9 cellular contexts compared by ENCODE assay signal in genomic region chr1:161065681-161066080, GRCh38. TPM values are rescaled to one million over a fixed set of nuclear protein-coding genes. Genes with fewer than 3 reads are reported as not detected.
DNase-seq lines count a peak whose midpoint lies in the region; ATAC-seq, FAIRE-seq and TF ChIP-seq lines count a peak whose summit lies in the region.
"Not testable (repeated sequence)": the region's sequence is repeated elsewhere in the genome, so short reads cannot be mapped to it uniquely, and the experiment has no call there.
"Had no signal": no experiment of that assay in that cellular context is flagged by ENCODE, and none has a peak within 500 bp of the region (broad histone marks: within the 10 kb centered on the region; RNA-seq: fewer than 3 reads in every experiment).

No MANE protein-coding gene starts in this region.

- SMC1A ChIA-PET in GM12878 (lab: Charles Lee; ENCODE audit: uncharacterized antibody, unreplicated experiment), result interaction anchor here (0.5 to 9.0 kb wide), 3 partner anchors 19 to 31 kb away, joined by 3 to 134 read pairs (median 8); partner anchors contain the start of gene USF1

- not testable (repeated sequence) for H3K27me3 Mint-ChIP-seq in IgD-negative memory B cell; activated CD4-positive, alpha-beta memory T cell treated with anti-CD3 and anti-CD28 coated beads for 36 hours; activated T-helper 17 cell treated with anti-CD3 and anti-CD28 coated beads, Interleukin-2, amount 50 U/mL, for 72 hours; natural killer cell treated with Interleukin-12 subunit alpha and Interleukin-12 subunit beta and Interleukin-15 and Interleukin-18, amount 100 ng/mL, for 72 hours

- H3K9me3 Mint-ChIP-seq in IgD-negative memory B cell; activated CD4-positive, alpha-beta memory T cell treated with anti-CD3 and anti-CD28 coated beads for 36 hours; activated T-helper 17 cell treated with anti-CD3 and anti-CD28 coated beads, Interleukin-2, amount 50 U/mL, for 72 hours; natural killer cell treated with Interleukin-12 subunit alpha and Interleukin-12 subunit beta and Interleukin-15 and Interleukin-18, amount 100 ng/mL, for 72 hours: not testable (repeated sequence)

- 96% methylated on average over 7 of the region's 7 CpGs for WGBS in GM12878 (ENCODE audit: insufficient coverage, insufficient replicate concordance, low lambda C conversion rate, missing lambda C conversion rate)

- TF ChIP-seq CTCF in GM12878 (IDR thresholded peaks at IDR 0.05 in 2 of 3, conservative IDR thresholded peaks at IDR 0.05 in 1 of 3; ENCODE audit: control insufficient read depth in 2 of 3, extremely low read depth in 1 of 3, insufficient read depth in 1 of 3, low read depth in 3 of 3, low read length in 3 of 3), result not testable (repeated sequence)

- BruUV-seq in GM12878 (replicated peaks; lab: Mats Ljungman, UMichigan), result not testable (repeated sequence)

- H2AFZ ChIP-seq in GM12878 (ENCODE audit: control insufficient read depth, low read depth, low read length), result not testable (repeated sequence)

- peaks cover 0 to 74% (median 63%) of the 10 kb centered on the region in 11 experiments; a peak in 16 of 22 replicates for H4K20me1 ChIP-seq in BLaER1 treated with 17β-estradiol and CSF1 and Interleukin-3, amounts not matched to agents 10 nM and 100 nM
- peaks cover 11% of the 10 kb centered on the region; the same call in 1 of the 2 replicates for H4K20me1 ChIP-seq in GM12878 (ENCODE audit: control insufficient read depth, insufficient read depth)

- not testable (repeated sequence) for H3K27ac ChIP-seq in BLaER1 treated with 17β-estradiol and CSF1 and Interleukin-3, amounts not matched to agents 10 nM and 100 nM; GM12878 (ENCODE audit: control insufficient read depth, insufficient read depth)

- peak overlapping the region in 1 of 10 experiments; percentile 97; a peak in 1 of 20 replicates for H3K4me3 ChIP-seq in BLaER1 treated with 17β-estradiol and CSF1 and Interleukin-3, amounts not matched to agents 10 nM and 100 nM
- not testable (repeated sequence) for H3K4me3 ChIP-seq in GM12878

- CTCF ChIA-PET in activated CD4-positive, alpha-beta memory T cell treated with anti-CD3 and anti-CD28 coated beads for 36 hours (lab: Charles Lee), result interaction anchor here (0.7 to 1.8 kb wide), 5 partner anchors 20 to 339 kb away, joined by 3 to 6 read pairs (median 4); partner anchors contain the start of genes KLHDC9, PPOX and USF1
- CTCF ChIA-PET in GM12878 (lab: Yijun Ruan, JAX), result interaction anchor here (1.0 to 8.6 kb wide), 4 partner anchors 19 to 69 kb away, joined by 4 to 111 read pairs (median 45); partner anchors contain the start of genes KLHDC9 and TSTD1

- H3K4me1 ChIP-seq in BLaER1 treated with 17β-estradiol and CSF1 and Interleukin-3, amounts not matched to agents 10 nM and 100 nM, result peaks cover 42 to 71% (median 51%) of the 10 kb centered on the region in 10 experiments
- peaks cover 24% of the 10 kb centered on the region for H3K4me1 ChIP-seq in GM12878 (ENCODE audit: control insufficient read depth, insufficient read depth, low read length)

- not testable (repeated sequence) for FAIRE-seq in GM12878 (lab: Jason Lieb, UNC)

- intact Hi-C loops in activated CD4-positive, alpha-beta memory T cell treated with anti-CD3 and anti-CD28 coated beads for 36 hours (cut with micrococcal nuclease), result loop anchor here (5.0 kb wide), 1 partner anchor 102 kb away; the partner anchor contains the start of gene PPOX
- intact Hi-C loops in GM12878 (cut with micrococcal nuclease; ENCODE audit: unreplicated experiment), result not testable (repeated sequence)

- not testable (repeated sequence) for TF ChIP-seq POLR2A in GM12878 (IDR thresholded peaks at IDR 0.05; ENCODE audit: low read depth, low read length)

- in situ Hi-C loops in GM12878 (cut with MboI), result not testable (repeated sequence)

- ATAC-seq in activated T-helper 17 cell treated with anti-CD3 and anti-CD28 coated beads, Interleukin-2, amount 50 U/mL, for 72 hours (replicated peaks); GM12878; natural killer cell treated with Interleukin-12 subunit alpha and Interleukin-12 subunit beta and Interleukin-15 and Interleukin-18, amount 100 ng/mL, for 72 hours: not testable (repeated sequence)

- not testable (repeated sequence) for H3K9me3 ChIP-seq in BLaER1 treated with 17β-estradiol and CSF1 and Interleukin-3, amounts not matched to agents 10 nM and 100 nM (replicated peaks in 1 of 11); GM12878 (replicated peaks; ENCODE audit: control insufficient read depth, insufficient read depth, low read length)

- H3K36me3 ChIP-seq in BLaER1 treated with 17β-estradiol and CSF1 and Interleukin-3, amounts not matched to agents 10 nM and 100 nM, result peaks cover 34 to 63% (median 57%) of the 10 kb centered on the region in 11 experiments; a peak in 21 of 22 replicates
- not testable (repeated sequence) for H3K36me3 ChIP-seq in GM12878 (ENCODE audit: control insufficient read depth in 2 of 2, insufficient read depth in 2 of 2, low read length in 1 of 2)

- H3K4me2 ChIP-seq in BLaER1 treated with 17β-estradiol and CSF1 and Interleukin-3, amounts not matched to agents 10 nM and 100 nM, result peak overlapping the region in 8 of 11 experiments; percentile 88 to 99 (median 98); a peak in 9 of 22 replicates
- H3K4me2 ChIP-seq in GM12878 (ENCODE audit: control insufficient read depth, insufficient read depth), result peak overlapping the region; percentile 71

- H3K27ac Mint-ChIP-seq in IgD-negative memory B cell, result peak overlapping the region in 2 of 3 donors; percentile 25 to 100
- H3K27ac Mint-ChIP-seq in activated CD4-positive, alpha-beta memory T cell treated with anti-CD3 and anti-CD28 coated beads for 36 hours, result peak overlapping the region; percentile 76
- H3K27ac Mint-ChIP-seq in activated T-helper 17 cell treated with anti-CD3 and anti-CD28 coated beads, Interleukin-2, amount 50 U/mL, for 72 hours, result peak overlapping the region; percentile 36
- peak overlapping the region in 1 of 2 donors; percentile 91 for H3K27ac Mint-ChIP-seq in natural killer cell treated with Interleukin-12 subunit alpha and Interleukin-12 subunit beta and Interleukin-15 and Interleukin-18, amount 100 ng/mL, for 72 hours

- H3K27me3 ChIP-seq in BLaER1 treated with 17β-estradiol and CSF1 and Interleukin-3, amounts not matched to agents 10 nM and 100 nM; GM12878 (replicated peaks in 1 of 2; ENCODE audit: control insufficient read depth in 2 of 2, insufficient read depth in 2 of 2, low read length in 1 of 2): not testable (repeated sequence)

- TF ChIP-seq RAD21 in GM12878 (IDR thresholded peaks at IDR 0.05; ENCODE audit: insufficient read depth, low read depth, low read length), result not testable (repeated sequence)

- H3K79me2 ChIP-seq in GM12878 (ENCODE audit: control insufficient read depth, insufficient read depth, low read length), result peaks cover 70% of the 10 kb centered on the region

- not testable (repeated sequence) for DNase-seq in activated CD4-positive, alpha-beta memory T cell treated with anti-CD3 and anti-CD28 coated beads for 36 hours; GM12878 (ENCODE audit: low read depth, low spot score); natural killer cell treated with Interleukin-12 subunit alpha and Interleukin-12 subunit beta and Interleukin-15 and Interleukin-18, amount 100 ng/mL, for 72 hours (ENCODE audit: low spot score)

- not testable (repeated sequence) for TF ChIP-seq EP300 in GM12878 (IDR thresholded peaks at IDR 0.05; ENCODE audit: borderline replicate concordance in 1 of 2, control insufficient read depth in 1 of 2, low read depth in 2 of 2, low read length in 2 of 2)

- H3K36me3 Mint-ChIP-seq in IgD-negative memory B cell, result not testable (repeated sequence)
- H3K36me3 Mint-ChIP-seq in activated CD4-positive, alpha-beta memory T cell treated with anti-CD3 and anti-CD28 coated beads for 36 hours, result peaks cover 49% of the 10 kb centered on the region
- peaks cover 87% of the 10 kb centered on the region for H3K36me3 Mint-ChIP-seq in activated T-helper 17 cell treated with anti-CD3 and anti-CD28 coated beads, Interleukin-2, amount 50 U/mL, for 72 hours (ENCODE audit: low read depth)
- H3K36me3 Mint-ChIP-seq in natural killer cell treated with Interleukin-12 subunit alpha and Interleukin-12 subunit beta and Interleukin-15 and Interleukin-18, amount 100 ng/mL, for 72 hours, result peaks cover 19% of the 10 kb centered on the region

- 0 out of 22 replicates have a peak overlapping the region, but pooled peaks of 1 of the 11 experiments have one; percentile 90 for H3K9ac ChIP-seq in BLaER1 treated with 17β-estradiol and CSF1 and Interleukin-3, amounts not matched to agents 10 nM and 100 nM
- H3K9ac ChIP-seq in GM12878 (ENCODE audit: control insufficient read depth, insufficient read depth, low read length), result not testable (repeated sequence)

- RAD21 ChIA-PET in GM12878 (lab: Charles Lee; ENCODE audit: unreplicated experiment), result interaction anchor here (1.0 to 7.1 kb wide), 3 partner anchors 20 to 68 kb away, joined by 3 to 107 read pairs (median 5); partner anchors contain the start of gene USF1

- peaks cover 36 to 48% (median 46%) of the 10 kb centered on the region in 3 donors for H3K4me1 Mint-ChIP-seq in IgD-negative memory B cell
- peaks cover 59% of the 10 kb centered on the region for H3K4me1 Mint-ChIP-seq in activated CD4-positive, alpha-beta memory T cell treated with anti-CD3 and anti-CD28 coated beads for 36 hours (ENCODE audit: low read depth)
- peaks cover 35% of the 10 kb centered on the region for H3K4me1 Mint-ChIP-seq in activated T-helper 17 cell treated with anti-CD3 and anti-CD28 coated beads, Interleukin-2, amount 50 U/mL, for 72 hours
- peaks cover 61 to 66% of the 10 kb centered on the region in 2 donors for H3K4me1 Mint-ChIP-seq in natural killer cell treated with Interleukin-12 subunit alpha and Interleukin-12 subunit beta and Interleukin-15 and Interleukin-18, amount 100 ng/mL, for 72 hours (ENCODE audit: low read depth in 2 of 2)

- POLR2A ChIA-PET in activated CD4-positive, alpha-beta memory T cell treated with anti-CD3 and anti-CD28 coated beads for 36 hours (lab: Charles Lee), result interaction anchor here (1.1 to 2.1 kb wide), 3 partner anchors 20 to 45 kb away, joined by 3 to 10 read pairs (median 4); partner anchors contain the start of genes F11R and USF1
- POLR2A ChIA-PET in GM12878 (lab: Charles Lee), result interaction anchor here (1.4 to 6.8 kb wide), 3 partner anchors 16 to 44 kb away, joined by 3 to 139 read pairs (median 7); partner anchors contain the start of genes F11R and USF1

- peak overlapping the region in 3 of 4 donors; percentile 57 to 98 (median 60) for H3K4me3 Mint-ChIP-seq in IgD-negative memory B cell
- H3K4me3 Mint-ChIP-seq in activated CD4-positive, alpha-beta memory T cell treated with anti-CD3 and anti-CD28 coated beads for 36 hours, result not testable (repeated sequence)
- peak overlapping the region; percentile 82 for H3K4me3 Mint-ChIP-seq in activated T-helper 17 cell treated with anti-CD3 and anti-CD28 coated beads, Interleukin-2, amount 50 U/mL, for 72 hours
- H3K4me3 Mint-ChIP-seq in natural killer cell treated with Interleukin-12 subunit alpha and Interleukin-12 subunit beta and Interleukin-15 and Interleukin-18, amount 100 ng/mL, for 72 hours, result peak overlapping the region; percentile 95

RNA-seq across cellular contexts. Expression of gene ARHGAP30, which starts 4.0 kb away (rescaled TPM):
- 138 TPM for polyA plus RNA-seq in IgD-negative memory B cell
- total RNA-seq in activated CD4-positive, alpha-beta memory T cell treated with anti-CD3 and anti-CD28 coated beads for 36 hours, result 100 to 1,000 TPM; 171 to 178 TPM
- 100 to 1,000 TPM; 180 to 207 TPM for total RNA-seq in activated T-helper 17 cell treated with anti-CD3 and anti-CD28 coated beads, Interleukin-2, amount 50 U/mL, for 72 hours
- 49.9 and 52.0 TPM in 2 replicates for total RNA-seq in GM12878 (2013; cell fraction: nucleolus; rRNA removed)
- total RNA-seq in GM12878 (2014; rRNA removed), result 64.8 and 72.0 TPM in 2 replicates
- 78.5 and 78.9 TPM in 2 replicates for total RNA-seq in GM12878 (2014; rRNA removed; fragmentation: Illumina TruSeq; extraction: Trizol)
- total RNA-seq in GM12878 (2021), result 136 and 143 TPM in 2 replicates
- 51.5 TPM for polyA plus RNA-seq in GM12878 (2011; ENCODE audit: low read depth)
- polyA plus RNA-seq in GM12878 (2011; rRNA removed), result 68.3 and 90.2 TPM in 2 replicates
- 120 and 128 TPM in 2 replicates for polyA plus RNA-seq in GM12878 (2011; cell fraction: cytosol; rRNA removed)
- polyA plus RNA-seq in GM12878 (2011; cell fraction: nucleus; rRNA removed), result 83.8 and 88.7 TPM in 2 replicates
- polyA plus RNA-seq in GM12878 (2012), result 86.4 and 90.3 TPM in 2 replicates
- polyA plus RNA-seq in GM12878 (2014; fragmentation: Illumina TruSeq; extraction: Trizol), result 74.3 and 94.1 TPM in 2 replicates
- 10 to 100 TPM; 12.9 to 20.9 TPM for polyA plus RNA-seq in GM12878 (2014; fragmentation: Nextera tagmentation; extraction: Ambion mirVana)
- 81.9 and 86.9 TPM in 2 replicates for polyA plus RNA-seq in GM12878 (2014; rRNA removed)
- 10 to 100 TPM; 64.1 to 74.0 TPM for polyA plus RNA-seq in GM12878 (2016; fragmentation: Nextera tagmentation; extraction: Ambion mirVana)
- polyA minus RNA-seq in GM12878 (2011; rRNA and poly(A)+ RNA removed), result 65.2 and 132 TPM in 2 replicates
- 46.4 and 49.8 TPM in 2 replicates for polyA minus RNA-seq in GM12878 (2011; cell fraction: cytosol; rRNA and poly(A)+ RNA removed)
- 23.0 and 35.9 TPM in 2 replicates for polyA minus RNA-seq in GM12878 (2011; cell fraction: nucleus; rRNA and poly(A)+ RNA removed)
- total RNA-seq in natural killer cell treated with Interleukin-12 subunit alpha and Interleukin-12 subunit beta and Interleukin-15 and Interleukin-18, amount 100 ng/mL, for 72 hours, result 100 to 1,000 TPM; 217 to 250 TPM
- polyA plus RNA-seq: BJ had no signal

RNA-seq across cellular contexts. Expression of gene USF1, which starts 19.9 kb away (rescaled TPM):
- polyA plus RNA-seq in IgD-negative memory B cell (13.5 TPM), GM12878 (2011; rRNA removed) (33.8 and 46.0 TPM in 2 replicates), GM12878 (2014; fragmentation: Illumina TruSeq; extraction: Trizol) (50.5 and 60.9 TPM in 2 replicates), GM12878 (2014; fragmentation: Nextera tagmentation; extraction: Ambion mirVana) (10 to 100 TPM in 1 of 2 experiments, 1 to 10 TPM in 1; 9.4 to 26.3 TPM), GM12878 (2014; rRNA removed) (72.6 and 72.8 TPM in 2 replicates), GM12878 (2016; fragmentation: Nextera tagmentation; extraction: Ambion mirVana) (10 to 100 TPM; 11.5 to 23.1 TPM)
- 10 to 100 TPM; 43.4 to 43.7 TPM for total RNA-seq in activated CD4-positive, alpha-beta memory T cell treated with anti-CD3 and anti-CD28 coated beads for 36 hours
- total RNA-seq in activated T-helper 17 cell treated with anti-CD3 and anti-CD28 coated beads, Interleukin-2, amount 50 U/mL, for 72 hours, result 10 to 100 TPM; 51.6 to 66.9 TPM
- total RNA-seq in GM12878 (2013; cell fraction: nucleolus; rRNA removed), result 32.1 and 38.7 TPM in 2 replicates
- total RNA-seq in GM12878 (2014; rRNA removed) (90.2 and 92.1 TPM in 2 replicates), GM12878 (2014; rRNA removed; fragmentation: Illumina TruSeq; extraction: Trizol) (61.4 and 65.1 TPM in 2 replicates), GM12878 (2021) (60.3 and 65.8 TPM in 2 replicates)
- 54.0 TPM for polyA plus RNA-seq in GM12878 (2011; ENCODE audit: low read depth)
- polyA plus RNA-seq in GM12878 (2011; cell fraction: cytosol; rRNA removed), result 55.7 and 71.7 TPM in 2 replicates
- polyA plus RNA-seq in GM12878 (2011; cell fraction: nucleus; rRNA removed), result 153 and 160 TPM in 2 replicates
- 42.5 and 67.5 TPM in 2 replicates for polyA plus RNA-seq in GM12878 (2012)
- 149 and 171 TPM in 2 replicates for polyA minus RNA-seq in GM12878 (2011; rRNA and poly(A)+ RNA removed)
- 31.5 and 32.7 TPM in 2 replicates for polyA minus RNA-seq in GM12878 (2011; cell fraction: cytosol; rRNA and poly(A)+ RNA removed)
- 24.2 and 34.1 TPM in 2 replicates for polyA minus RNA-seq in GM12878 (2011; cell fraction: nucleus; rRNA and poly(A)+ RNA removed)
- total RNA-seq in natural killer cell treated with Interleukin-12 subunit alpha and Interleukin-12 subunit beta and Interleukin-15 and Interleukin-18, amount 100 ng/mL, for 72 hours, result 10 to 100 TPM; 72.2 to 77.4 TPM

RNA-seq across cellular contexts. Expression of gene NECTIN4, which starts 23.7 kb away (rescaled TPM):
- polyA plus RNA-seq in IgD-negative memory B cell, result not detected
- under 1 TPM in 1 of 2 experiments, not detected in 1; 0.05 TPM for total RNA-seq in activated CD4-positive, alpha-beta memory T cell treated with anti-CD3 and anti-CD28 coated beads for 36 hours
- total RNA-seq in activated T-helper 17 cell treated with anti-CD3 and anti-CD28 coated beads, Interleukin-2, amount 50 U/mL, for 72 hours, result under 1 TPM; 0.22 to 0.32 TPM
- not detected in 2 replicates for total RNA-seq in GM12878 (2013; cell fraction: nucleolus; rRNA removed)
- 2.5 and 2.8 TPM in 2 replicates for total RNA-seq in GM12878 (2014; rRNA removed)
- 3.1 and 3.3 TPM in 2 replicates for total RNA-seq in GM12878 (2014; rRNA removed; fragmentation: Illumina TruSeq; extraction: Trizol)
- total RNA-seq in GM12878 (2021), result 4.0 and 5.6 TPM in 2 replicates
- polyA plus RNA-seq in GM12878 (2011; ENCODE audit: low read depth), result 3.0 TPM
- 7.5 and 8.7 TPM in 2 replicates for polyA plus RNA-seq in GM12878 (2011; rRNA removed)
- 6.4 and 9.5 TPM in 2 replicates for polyA plus RNA-seq in GM12878 (2011; cell fraction: cytosol; rRNA removed)
- 5.1 and 6.9 TPM in 2 replicates for polyA plus RNA-seq in GM12878 (2011; cell fraction: nucleus; rRNA removed)
- polyA plus RNA-seq in GM12878 (2012), result 2.3 and 3.2 TPM in 2 replicates
- 2.6 and 4.5 TPM in 2 replicates for polyA plus RNA-seq in GM12878 (2014; fragmentation: Illumina TruSeq; extraction: Trizol)
- 1 to 10 TPM; 3.2 to 3.5 TPM for polyA plus RNA-seq in GM12878 (2014; fragmentation: Nextera tagmentation; extraction: Ambion mirVana)
- 3.4 TPM in 2 replicates for polyA plus RNA-seq in GM12878 (2014; rRNA removed)
- 1 to 10 TPM; 6.9 to 8.3 TPM for polyA plus RNA-seq in GM12878 (2016; fragmentation: Nextera tagmentation; extraction: Ambion mirVana)
- 14.3 and 18.7 TPM in 2 replicates for polyA minus RNA-seq in GM12878 (2011; rRNA and poly(A)+ RNA removed)
- 2.3 and 4.4 TPM in 2 replicates for polyA minus RNA-seq in GM12878 (2011; cell fraction: cytosol; rRNA and poly(A)+ RNA removed)
- 2.3 and 5.5 TPM in 2 replicates for polyA minus RNA-seq in GM12878 (2011; cell fraction: nucleus; rRNA and poly(A)+ RNA removed)
- total RNA-seq in natural killer cell treated with Interleukin-12 subunit alpha and Interleukin-12 subunit beta and Interleukin-15 and Interleukin-18, amount 100 ng/mL, for 72 hours, result not detected
- polyA plus RNA-seq: BJ had no signal

RNA-seq across cellular contexts. Expression of gene TSTD1, which starts 26.9 kb away (rescaled TPM):
- polyA plus RNA-seq in IgD-negative memory B cell, result 349 TPM
- total RNA-seq in activated CD4-positive, alpha-beta memory T cell treated with anti-CD3 and anti-CD28 coated beads for 36 hours, result 10 to 100 TPM; 70.2 to 77.7 TPM
- 100 to 1,000 TPM in 1 of 2 donors, 10 to 100 TPM in 1; 38.7 to 119 TPM for total RNA-seq in activated T-helper 17 cell treated with anti-CD3 and anti-CD28 coated beads, Interleukin-2, amount 50 U/mL, for 72 hours
- 26.3 and 40.4 TPM in 2 replicates for total RNA-seq in GM12878 (2013; cell fraction: nucleolus; rRNA removed)
- 72.2 and 72.7 TPM in 2 replicates for total RNA-seq in GM12878 (2014; rRNA removed)
- total RNA-seq in GM12878 (2014; rRNA removed; fragmentation: Illumina TruSeq; extraction: Trizol), result 37.6 and 38.4 TPM in 2 replicates
- 43.2 and 49.0 TPM in 2 replicates for total RNA-seq in GM12878 (2021)
- 21.8 TPM for polyA plus RNA-seq in GM12878 (2011; ENCODE audit: low read depth)
- polyA plus RNA-seq in GM12878 (2011; rRNA removed), result 65.8 and 82.6 TPM in 2 replicates
- polyA plus RNA-seq in GM12878 (2011; cell fraction: cytosol; rRNA removed), result 125 and 132 TPM in 2 replicates
- polyA plus RNA-seq in GM12878 (2011; cell fraction: nucleus; rRNA removed), result 76.3 and 99.1 TPM in 2 replicates
- 64.2 and 75.4 TPM in 2 replicates for polyA plus RNA-seq in GM12878 (2012)
- 14.5 and 33.3 TPM in 2 replicates for polyA plus RNA-seq in GM12878 (2014; fragmentation: Illumina TruSeq; extraction: Trizol)
- 100 to 1,000 TPM; 102 to 145 TPM for polyA plus RNA-seq in GM12878 (2014; fragmentation: Nextera tagmentation; extraction: Ambion mirVana)
- polyA plus RNA-seq in GM12878 (2014; rRNA removed), result 96.1 and 99.1 TPM in 2 replicates
- polyA plus RNA-seq in GM12878 (2016; fragmentation: Nextera tagmentation; extraction: Ambion mirVana), result 100 to 1,000 TPM; 100 to 118 TPM
- polyA minus RNA-seq in GM12878 (2011; rRNA and poly(A)+ RNA removed), result 6.6 and 20.1 TPM in 2 replicates
- polyA minus RNA-seq in GM12878 (2011; cell fraction: cytosol; rRNA and poly(A)+ RNA removed), result 6.7 and 9.0 TPM in 2 replicates
- polyA minus RNA-seq in GM12878 (2011; cell fraction: nucleus; rRNA and poly(A)+ RNA removed), result 13.1 and 18.8 TPM in 2 replicates
- total RNA-seq in natural killer cell treated with Interleukin-12 subunit alpha and Interleukin-12 subunit beta and Interleukin-15 and Interleukin-18, amount 100 ng/mL, for 72 hours, result 10 to 100 TPM; 10.5 to 47.2 TPM
- total RNA-seq: A172, G401 had no signal

RNA-seq across cellular contexts. Expression of gene KLHDC9, which starts 32.5 kb away (rescaled TPM):
- polyA plus RNA-seq in IgD-negative memory B cell, result 5.0 TPM
- 1 to 10 TPM; 1.2 to 1.6 TPM for total RNA-seq in activated CD4-positive, alpha-beta memory T cell treated with anti-CD3 and anti-CD28 coated beads for 36 hours
- not detected for total RNA-seq in activated T-helper 17 cell treated with anti-CD3 and anti-CD28 coated beads, Interleukin-2, amount 50 U/mL, for 72 hours
- 1.7 and 2.1 TPM in 2 replicates for total RNA-seq in GM12878 (2013; cell fraction: nucleolus; rRNA removed)
- total RNA-seq in GM12878 (2014; rRNA removed), result 2.2 and 2.5 TPM in 2 replicates
- total RNA-seq in GM12878 (2014; rRNA removed; fragmentation: Illumina TruSeq; extraction: Trizol), result 1.2 and 2.1 TPM in 2 replicates
- total RNA-seq in GM12878 (2021), result 2.7 and 3.3 TPM in 2 replicates
- 4.2 TPM for polyA plus RNA-seq in GM12878 (2011; ENCODE audit: low read depth)
- polyA plus RNA-seq in GM12878 (2011; rRNA removed), result 3.4 and 3.9 TPM in 2 replicates
- 2.9 and 3.5 TPM in 2 replicates for polyA plus RNA-seq in GM12878 (2011; cell fraction: cytosol; rRNA removed)
- 4.5 and 4.8 TPM in 2 replicates for polyA plus RNA-seq in GM12878 (2011; cell fraction: nucleus; rRNA removed)
- 2.2 and 2.3 TPM in 2 replicates for polyA plus RNA-seq in GM12878 (2012)
- polyA plus RNA-seq in GM12878 (2014; fragmentation: Illumina TruSeq; extraction: Trizol), result 0.52 and 1.3 TPM in 2 replicates
- polyA plus RNA-seq in GM12878 (2014; fragmentation: Nextera tagmentation; extraction: Ambion mirVana), result 1 to 10 TPM in 1 of 2 experiments, under 1 TPM in 1; 0.66 to 1.3 TPM
- polyA plus RNA-seq in GM12878 (2014; rRNA removed), result 2.8 and 3.8 TPM in 2 replicates
- 1 to 10 TPM; 3.1 to 4.9 TPM for polyA plus RNA-seq in GM12878 (2016; fragmentation: Nextera tagmentation; extraction: Ambion mirVana)
- 0.82 and 1.2 TPM in 2 replicates for polyA minus RNA-seq in GM12878 (2011; rRNA and poly(A)+ RNA removed)
- polyA minus RNA-seq in GM12878 (2011; cell fraction: cytosol; rRNA and poly(A)+ RNA removed), result not detected in 2 replicates
- 1.1 and 1.5 TPM in 2 replicates for polyA minus RNA-seq in GM12878 (2011; cell fraction: nucleus; rRNA and poly(A)+ RNA removed)
- total RNA-seq in natural killer cell treated with Interleukin-12 subunit alpha and Interleukin-12 subunit beta and Interleukin-15 and Interleukin-18, amount 100 ng/mL, for 72 hours, result under 1 TPM in 1 of 2 donors, not detected in 1; 0.64 TPM
